Comparison of ENCODE assay signal across 13 cellular contexts in genomic region chr4:87240341-87240740, GRCh38. TPM values are rescaled to one million over a fixed set of nuclear protein-coding genes. Genes with fewer than 3 reads are reported as not detected.
A peak's percentile ranks its signal among the peaks of the same experiment; 100 is the strongest.
DNase-seq lines count a peak whose midpoint lies in the region; ATAC-seq, FAIRE-seq and TF ChIP-seq lines count a peak whose summit lies in the region.
"Had no signal": no experiment of that assay in that cellular context is flagged by ENCODE, and none has a peak within 500 bp of the region (broad histone marks: within the 10 kb centered on the region; RNA-seq: fewer than 3 reads in every experiment).

No MANE protein-coding gene starts in this region.

- no peak overlapping the region for H3K4me3 Mint-ChIP-seq in activated CD8-positive, alpha-beta T cell treated with anti-CD3 and anti-CD28 coated beads for 36 hours
- H3K4me3 Mint-ChIP-seq: immature natural killer cell, natural killer cell had no signal

- no peak overlapping the region for H3K4me3 ChIP-seq in pancreas

- no peak for FAIRE-seq in pancreas (lab: Jason Lieb, UNC)

- peaks cover 16% of the 10 kb centered on the region for H3K9me3 Mint-ChIP-seq in activated CD8-positive, alpha-beta T cell treated with anti-CD3 and anti-CD28 coated beads for 36 hours

- peak in 3 of 4 donors; percentile 18 to 64 (median 60) for ATAC-seq in pancreas
- no peak for ATAC-seq in activated CD8-positive, alpha-beta T cell treated with anti-CD3 and anti-CD28 coated beads for 36 hours
- no peak for ATAC-seq in HG03571 (IDR thresholded peaks at IDR 0.05; ENCODE audit: unreplicated experiment)
- no peak for ATAC-seq in HG03175 (IDR thresholded peaks at IDR 0.05; ENCODE audit: unreplicated experiment)
- ATAC-seq: natural killer cell had no signal

- no peak overlapping the region for H3K27ac ChIP-seq in pancreas

- H3K4me1 Mint-ChIP-seq in activated CD8-positive, alpha-beta T cell treated with anti-CD3 and anti-CD28 coated beads for 36 hours (ENCODE audit: low read depth) = no peaks in the 10 kb centered on the region

- no peak overlapping the region for H3K27ac Mint-ChIP-seq in activated CD8-positive, alpha-beta T cell treated with anti-CD3 and anti-CD28 coated beads for 36 hours
- H3K27ac Mint-ChIP-seq: immature natural killer cell, natural killer cell had no signal

- peaks cover 4% of the 10 kb centered on the region for H3K27me3 Mint-ChIP-seq in activated CD8-positive, alpha-beta T cell treated with anti-CD3 and anti-CD28 coated beads for 36 hours

- intact Hi-C loops in pancreas (cut with DNase I) = no loop called here
- intact Hi-C loops in activated CD8-positive, alpha-beta T cell treated with anti-CD3 and anti-CD28 coated beads for 36 hours (cut with micrococcal nuclease) = no loop called here

- no peaks in the 10 kb centered on the region for H3K27me3 ChIP-seq in pancreas

- no peaks in the 10 kb centered on the region for H3K4me1 ChIP-seq in pancreas

- CTCF ChIA-PET in activated CD8-positive, alpha-beta T cell treated with anti-CD3 and anti-CD28 coated beads for 36 hours (lab: Charles Lee) = interaction anchor here (1.2 kb wide), 1 partner anchor 318 kb away, joined by 4 read pairs; no protein-coding TSS in a partner anchor

- H3K36me3 Mint-ChIP-seq in activated CD8-positive, alpha-beta T cell treated with anti-CD3 and anti-CD28 coated beads for 36 hours (ENCODE audit: low read depth) = no peaks in the 10 kb centered on the region

- POLR2A ChIA-PET in activated CD8-positive, alpha-beta T cell treated with anti-CD3 and anti-CD28 coated beads for 36 hours (lab: Charles Lee) = interaction anchor here (0.6 kb wide), 1 partner anchor 43 kb away, joined by 3 read pairs; no protein-coding TSS in a partner anchor

- no peaks in the 10 kb centered on the region for H3K36me3 ChIP-seq in pancreas

- WGBS in pancreas, 2 donors = 26 to 29% methylated on average over 1 of the region's 1 CpG

- DNase-seq in EL (peak; percentile 18), NCI-H146 treated with DMSO at 0.1 percent for 48 hours (lab: John Stamatoyannopoulos, UW; ENCODE audit: unreplicated experiment) (peak; percentile 48), amniotic epithelial cell (ENCODE audit: low read depth) (peak; percentile 26), pancreas (no peak)
- DNase-seq in activated CD8-positive, alpha-beta T cell treated with anti-CD3 and anti-CD28 coated beads for 36 hours = no peak
- DNase-seq: activated CD4-positive, CD25-positive, alpha-beta regulatory T cell treated with anti-CD3 and anti-CD28 coated beads, Interleukin-2, amount 50 U/mL, for 72 hours; amygdala; Caco-2; immature natural killer cell; MV-4-11; natural killer cell had no signal

- no peak for TF ChIP-seq CTCF in pancreas (IDR thresholded peaks at IDR 0.05)
- no peak for TF ChIP-seq CTCF in activated CD8-positive, alpha-beta T cell treated with anti-CD3 and anti-CD28 coated beads for 36 hours (IDR thresholded peaks at IDR 0.05)

- H3K9me3 ChIP-seq in pancreas = no peaks in the 10 kb centered on the region

RNA-seq across cellular contexts. Expression of gene KLHL8, which starts 19.9 kb away (rescaled TPM):
- total RNA-seq in pancreas = 1 to 10 TPM; 4.0 to 9.8 (median 6.0) TPM
- 1 to 10 TPM; 1.7 to 3.4 TPM for polyA plus RNA-seq in pancreas
- total RNA-seq in activated CD8-positive, alpha-beta T cell treated with anti-CD3 and anti-CD28 coated beads for 36 hours = 10 to 100 TPM; 12.0 to 12.5 TPM

Comparison
In these comparisons a context has a peak if more than half of its experiments do, and no peak if none do; other contexts are left out.
1. DNase-seq: peak in EL (single experiment), NCI-H146 treated with DMSO at 0.1 percent for 48 hours (single experiment) and amniotic epithelial cell (single experiment); none in pancreas (0 of 6) and activated CD8-positive, alpha-beta T cell treated with anti-CD3 and anti-CD28 coated beads for 36 hours (single experiment).
2. ATAC-seq: peak in pancreas (3 of 4); none in activated CD8-positive, alpha-beta T cell treated with anti-CD3 and anti-CD28 coated beads for 36 hours (single experiment), HG03571 (single experiment) and HG03175 (single experiment).